1 cellular context compared by ENCODE assay signal in the genomic region with DNA sequence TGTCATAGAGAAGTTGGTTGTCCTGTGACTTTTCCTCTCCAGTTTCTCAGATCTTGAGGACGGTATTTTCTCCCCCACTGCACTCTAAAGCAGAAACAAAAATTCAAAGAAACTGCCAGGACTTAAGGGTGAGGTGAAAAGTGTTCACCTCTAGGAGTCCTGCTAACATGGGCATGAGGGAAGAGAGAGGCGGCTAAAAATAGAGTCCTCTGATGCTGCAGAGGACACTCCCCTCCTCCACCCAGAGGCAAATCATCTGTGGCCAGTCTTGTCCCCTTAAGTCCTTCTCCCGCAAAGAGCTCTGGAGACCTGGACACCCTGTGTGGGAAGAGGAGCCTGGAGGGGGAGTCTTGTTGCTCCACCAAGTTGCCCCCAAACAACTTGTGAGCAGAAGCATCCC.
TF ChIP-seq lines count a peak whose summit lies in the region.

No MANE protein-coding gene starts in this region.

TF ChIP-seq in WTC11, 78 proteins besides CTCF, POLR2A, EP300 and RAD21 (continued from another document):
- TF ChIP-seq, protein P1, sequence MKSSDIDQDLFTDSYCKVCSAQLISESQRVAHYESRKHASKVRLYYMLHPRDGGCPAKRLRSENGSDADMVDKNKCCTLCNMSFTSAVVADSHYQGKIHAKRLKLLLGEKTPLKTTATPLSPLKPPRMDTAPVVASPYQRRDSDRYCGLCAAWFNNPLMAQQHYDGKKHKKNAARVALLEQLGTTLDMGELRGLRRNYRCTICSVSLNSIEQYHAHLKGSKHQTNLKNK (CRISPR knock-in tag; IDR thresholded peaks at IDR 0.05): no peak
- no peak for TF ChIP-seq ELF4 (CRISPR knock-in tag; IDR thresholded peaks at IDR 0.05; ENCODE audit: low read depth)
- TF ChIP-seq, protein P2, sequence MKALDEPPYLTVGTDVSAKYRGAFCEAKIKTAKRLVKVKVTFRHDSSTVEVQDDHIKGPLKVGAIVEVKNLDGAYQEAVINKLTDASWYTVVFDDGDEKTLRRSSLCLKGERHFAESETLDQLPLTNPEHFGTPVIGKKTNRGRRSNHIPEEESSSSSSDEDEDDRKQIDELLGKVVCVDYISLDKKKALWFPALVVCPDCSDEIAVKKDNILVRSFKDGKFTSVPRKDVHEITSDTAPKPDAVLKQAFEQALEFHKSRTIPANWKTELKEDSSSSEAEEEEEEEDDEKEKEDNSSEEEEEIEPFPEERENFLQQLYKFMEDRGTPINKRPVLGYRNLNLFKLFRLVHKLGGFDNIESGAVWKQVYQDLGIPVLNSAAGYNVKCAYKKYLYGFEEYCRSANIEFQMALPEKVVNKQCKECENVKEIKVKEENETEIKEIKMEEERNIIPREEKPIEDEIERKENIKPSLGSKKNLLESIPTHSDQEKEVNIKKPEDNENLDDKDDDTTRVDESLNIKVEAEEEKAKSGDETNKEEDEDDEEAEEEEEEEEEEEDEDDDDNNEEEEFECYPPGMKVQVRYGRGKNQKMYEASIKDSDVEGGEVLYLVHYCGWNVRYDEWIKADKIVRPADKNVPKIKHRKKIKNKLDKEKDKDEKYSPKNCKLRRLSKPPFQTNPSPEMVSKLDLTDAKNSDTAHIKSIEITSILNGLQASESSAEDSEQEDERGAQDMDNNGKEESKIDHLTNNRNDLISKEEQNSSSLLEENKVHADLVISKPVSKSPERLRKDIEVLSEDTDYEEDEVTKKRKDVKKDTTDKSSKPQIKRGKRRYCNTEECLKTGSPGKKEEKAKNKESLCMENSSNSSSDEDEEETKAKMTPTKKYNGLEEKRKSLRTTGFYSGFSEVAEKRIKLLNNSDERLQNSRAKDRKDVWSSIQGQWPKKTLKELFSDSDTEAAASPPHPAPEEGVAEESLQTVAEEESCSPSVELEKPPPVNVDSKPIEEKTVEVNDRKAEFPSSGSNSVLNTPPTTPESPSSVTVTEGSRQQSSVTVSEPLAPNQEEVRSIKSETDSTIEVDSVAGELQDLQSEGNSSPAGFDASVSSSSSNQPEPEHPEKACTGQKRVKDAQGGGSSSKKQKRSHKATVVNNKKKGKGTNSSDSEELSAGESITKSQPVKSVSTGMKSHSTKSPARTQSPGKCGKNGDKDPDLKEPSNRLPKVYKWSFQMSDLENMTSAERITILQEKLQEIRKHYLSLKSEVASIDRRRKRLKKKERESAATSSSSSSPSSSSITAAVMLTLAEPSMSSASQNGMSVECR (CRISPR knock-in tag; IDR thresholded peaks at IDR 0.05; ENCODE audit: borderline replicate concordance): no peak
- no peak for TF ChIP-seq CREM (CRISPR knock-in tag; IDR thresholded peaks at IDR 0.05)
- TF ChIP-seq HMGA2 (CRISPR knock-in tag; IDR thresholded peaks at IDR 0.05): no peak
- no peak for TF ChIP-seq EMX1 (CRISPR knock-in tag; IDR thresholded peaks at IDR 0.05)
- TF ChIP-seq ZNF416 (CRISPR knock-in tag; IDR thresholded peaks at IDR 0.05): no peak
- TF ChIP-seq, protein P3, sequence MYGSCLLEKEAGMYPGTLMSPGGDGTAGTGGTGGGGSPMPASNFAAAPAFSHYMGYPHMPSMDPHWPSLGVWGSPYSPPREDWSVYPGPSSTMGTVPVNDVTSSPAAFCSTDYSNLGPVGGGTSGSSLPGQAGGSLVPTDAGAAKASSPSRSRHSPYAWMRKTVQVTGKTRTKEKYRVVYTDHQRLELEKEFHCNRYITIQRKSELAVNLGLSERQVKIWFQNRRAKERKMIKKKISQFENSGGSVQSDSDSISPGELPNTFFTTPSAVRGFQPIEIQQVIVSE (CRISPR knock-in tag; IDR thresholded peaks at IDR 0.05; ENCODE audit: borderline replicate concordance): no peak
- no peak for TF ChIP-seq ZNF219 (CRISPR knock-in tag; IDR thresholded peaks at IDR 0.05; ENCODE audit: borderline replicate concordance)
- TF ChIP-seq, protein P4, sequence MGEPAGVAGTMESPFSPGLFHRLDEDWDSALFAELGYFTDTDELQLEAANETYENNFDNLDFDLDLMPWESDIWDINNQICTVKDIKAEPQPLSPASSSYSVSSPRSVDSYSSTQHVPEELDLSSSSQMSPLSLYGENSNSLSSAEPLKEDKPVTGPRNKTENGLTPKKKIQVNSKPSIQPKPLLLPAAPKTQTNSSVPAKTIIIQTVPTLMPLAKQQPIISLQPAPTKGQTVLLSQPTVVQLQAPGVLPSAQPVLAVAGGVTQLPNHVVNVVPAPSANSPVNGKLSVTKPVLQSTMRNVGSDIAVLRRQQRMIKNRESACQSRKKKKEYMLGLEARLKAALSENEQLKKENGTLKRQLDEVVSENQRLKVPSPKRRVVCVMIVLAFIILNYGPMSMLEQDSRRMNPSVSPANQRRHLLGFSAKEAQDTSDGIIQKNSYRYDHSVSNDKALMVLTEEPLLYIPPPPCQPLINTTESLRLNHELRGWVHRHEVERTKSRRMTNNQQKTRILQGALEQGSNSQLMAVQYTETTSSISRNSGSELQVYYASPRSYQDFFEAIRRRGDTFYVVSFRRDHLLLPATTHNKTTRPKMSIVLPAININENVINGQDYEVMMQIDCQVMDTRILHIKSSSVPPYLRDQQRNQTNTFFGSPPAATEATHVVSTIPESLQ (CRISPR knock-in tag; IDR thresholded peaks at IDR 0.05): no peak
- TF ChIP-seq MYBL2 (CRISPR knock-in tag; IDR thresholded peaks at IDR 0.05): no peak
- TF ChIP-seq, protein P5, sequence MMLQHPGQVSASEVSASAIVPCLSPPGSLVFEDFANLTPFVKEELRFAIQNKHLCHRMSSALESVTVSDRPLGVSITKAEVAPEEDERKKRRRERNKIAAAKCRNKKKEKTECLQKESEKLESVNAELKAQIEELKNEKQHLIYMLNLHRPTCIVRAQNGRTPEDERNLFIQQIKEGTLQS (CRISPR knock-in tag; conservative IDR thresholded peaks at IDR 0.05): no peak
